ENCODE assay signal across 8 cellular contexts in the genomic region with DNA sequence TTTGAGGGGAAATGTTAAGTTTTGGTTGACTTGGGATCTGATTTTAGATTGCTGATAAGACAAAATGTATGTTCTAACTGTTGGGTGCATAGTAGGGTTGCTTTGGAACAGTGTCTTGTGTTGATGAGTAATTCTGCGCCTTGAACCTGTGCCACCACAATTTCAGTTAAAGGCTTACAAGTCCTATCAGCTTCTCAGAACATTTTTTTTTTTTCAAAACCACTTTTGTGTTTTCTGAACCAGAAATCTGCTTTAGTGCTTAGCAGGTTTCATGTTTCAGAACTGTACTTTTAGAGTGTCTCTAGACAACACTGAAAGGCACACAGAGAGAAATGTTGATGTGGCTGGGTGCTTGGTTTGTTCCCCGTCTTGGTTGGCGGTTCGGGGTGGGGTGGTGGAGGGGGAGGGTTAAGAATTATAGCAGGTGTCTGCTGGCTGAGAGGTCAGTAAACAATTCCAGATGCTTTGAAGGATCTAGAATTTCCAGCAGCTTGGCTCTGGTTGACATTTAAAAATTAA.
DNase-seq lines count a peak whose midpoint lies in the region; ATAC-seq, FAIRE-seq and TF ChIP-seq lines count a peak whose summit lies in the region.

No MANE protein-coding gene starts in this region.

- H3K36me3 ChIP-seq in CD8-positive, alpha-beta T cell (ENCODE audit: insufficient read depth, low read length): no peaks in the 10 kb centered on the region
- H3K36me3 ChIP-seq in prostate gland (no peaks in the 10 kb centered on the region), kidney (ENCODE audit: control insufficient read depth in 1 of 2, insufficient read depth in 2 of 2, low read length in 2 of 2) (no peaks in the 10 kb centered on the region)

- peaks cover 61% of the 10 kb centered on the region for H3K4me1 Mint-ChIP-seq in CD8-positive, alpha-beta T cell (ENCODE audit: low read depth)
- peaks cover 67% of the 10 kb centered on the region for H3K4me1 Mint-ChIP-seq in activated CD4-positive, alpha-beta memory T cell treated with anti-CD3 and anti-CD28 coated beads for 36 hours (ENCODE audit: low read depth)

- H3K4me1 ChIP-seq in CD8-positive, alpha-beta T cell (ENCODE audit: insufficient read depth, low read length): peaks cover 49% of the 10 kb centered on the region
- no peaks in the 10 kb centered on the region for H3K4me1 ChIP-seq in prostate gland (replicated peaks)
- peaks cover 6 to 7% of the 10 kb centered on the region in 2 donors for H3K4me1 ChIP-seq in kidney (ENCODE audit: control insufficient read depth in 1 of 2, insufficient read depth in 1 of 2, low read depth in 1 of 2, low read length in 2 of 2)

- no peaks in the 10 kb centered on the region for H3K9me3 ChIP-seq in CD8-positive, alpha-beta T cell (ENCODE audit: low read length)
- H3K9me3 ChIP-seq in prostate gland: no peaks in the 10 kb centered on the region
- no peaks in the 10 kb centered on the region for H3K9me3 ChIP-seq in kidney (ENCODE audit: control insufficient read depth in 1 of 2, low read length in 2 of 2)

- ATAC-seq in CD8-positive, alpha-beta T cell: peak; percentile 64
- ATAC-seq in GM19468 (IDR thresholded peaks at IDR 0.05; ENCODE audit: extremely low read depth, unreplicated experiment): peak; percentile 70
- ATAC-seq in HG03460 (IDR thresholded peaks at IDR 0.05; ENCODE audit: unreplicated experiment): peak; percentile 88

- H3K4me3 ChIP-seq in CD8-positive, alpha-beta T cell (ENCODE audit: low read depth, low read length): no peak overlapping the region
- H3K4me3 ChIP-seq in prostate gland: no peak overlapping the region
- H3K4me3 ChIP-seq in kidney (ENCODE audit: low read length in 2 of 2): no peak overlapping the region

- H3K27ac Mint-ChIP-seq in CD8-positive, alpha-beta T cell: peak overlapping the region; percentile 76
- peak overlapping the region; percentile 79 for H3K27ac Mint-ChIP-seq in activated CD4-positive, alpha-beta memory T cell treated with anti-CD3 and anti-CD28 coated beads for 36 hours

- TF ChIP-seq POLR2A in prostate gland (IDR thresholded peaks at IDR 0.05): no peak

- H3K36me3 Mint-ChIP-seq in CD8-positive, alpha-beta T cell: no peaks in the 10 kb centered on the region
- H3K36me3 Mint-ChIP-seq in activated CD4-positive, alpha-beta memory T cell treated with anti-CD3 and anti-CD28 coated beads for 36 hours: no peaks in the 10 kb centered on the region

- H3K27me3 Mint-ChIP-seq in CD8-positive, alpha-beta T cell (ENCODE audit: low read depth): no peaks in the 10 kb centered on the region
- H3K27me3 Mint-ChIP-seq in activated CD4-positive, alpha-beta memory T cell treated with anti-CD3 and anti-CD28 coated beads for 36 hours: no peaks in the 10 kb centered on the region

- no peak overlapping the region for H3K9ac ChIP-seq in kidney (ENCODE audit: low read length in 2 of 2)

- H3K4me3 Mint-ChIP-seq in CD8-positive, alpha-beta T cell: no peak overlapping the region
- peak overlapping the region; percentile 29 for H3K4me3 Mint-ChIP-seq in activated CD4-positive, alpha-beta memory T cell treated with anti-CD3 and anti-CD28 coated beads for 36 hours

- no peaks in the 10 kb centered on the region for H3K27me3 ChIP-seq in CD8-positive, alpha-beta T cell (ENCODE audit: insufficient read depth, low read length)
- no peaks in the 10 kb centered on the region for H3K27me3 ChIP-seq in prostate gland (replicated peaks; ENCODE audit: insufficient read depth)

- POLR2A ChIA-PET in CD8-positive, alpha-beta T cell (lab: Charles Lee): interaction anchor here (0.6 to 1.3 kb wide), 3 partner anchors 13 to 54 kb away, joined by 3 to 5 read pairs (median 3); no protein-coding TSS in a partner anchor
- POLR2A ChIA-PET in activated CD4-positive, alpha-beta memory T cell treated with anti-CD3 and anti-CD28 coated beads for 36 hours (lab: Charles Lee): interaction anchor here (0.8 to 1.1 kb wide), 2 partner anchors 158 to 171 kb away, joined by 3 read pairs; no protein-coding TSS in a partner anchor

- WGBS in prostate gland: 46% methylated on average over 4 of the region's 4 CpGs

- peak in 3 of 7 experiments; percentile 27 to 56 (median 36) for DNase-seq in CD8-positive, alpha-beta T cell
- DNase-seq in activated CD4-positive, alpha-beta memory T cell treated with anti-CD3 and anti-CD28 coated beads for 36 hours: peak; percentile 76
- DNase-seq in stimulated activated CD4-positive, alpha-beta T cell treated with anti-CD3 and anti-CD28 coated beads, Interleukin-4, amount 100 ng/mL, for 24 hours: peak; percentile 34
- DNase-seq in inferior parietal cortex (ENCODE audit: extremely low spot score) (no peak), prostate gland (ENCODE audit: low spot score) (no peak), kidney (no peak)

- TF ChIP-seq CTCF in CD8-positive, alpha-beta T cell (IDR thresholded peaks at IDR 0.05): no peak
- TF ChIP-seq CTCF in prostate gland (IDR thresholded peaks at IDR 0.05): no peak
- no peak for TF ChIP-seq CTCF in kidney (IDR thresholded peaks at IDR 0.05; ENCODE audit: borderline replicate concordance, extremely low read depth, insufficient read depth)

- CTCF ChIA-PET in CD8-positive, alpha-beta T cell (lab: Charles Lee): interaction anchor here (0.9 to 1.6 kb wide), 5 partner anchors 24 to 165 kb away, joined by 3 to 6 read pairs (median 4); no protein-coding TSS in a partner anchor
- CTCF ChIA-PET in activated CD4-positive, alpha-beta memory T cell treated with anti-CD3 and anti-CD28 coated beads for 36 hours (lab: Charles Lee): interaction anchor here (0.6 to 0.9 kb wide), 5 partner anchors 46 to 922 kb away, joined by 3 read pairs; no protein-coding TSS in a partner anchor

- H3K9me3 Mint-ChIP-seq in CD8-positive, alpha-beta T cell: no peaks in the 10 kb centered on the region
- no peaks in the 10 kb centered on the region for H3K9me3 Mint-ChIP-seq in activated CD4-positive, alpha-beta memory T cell treated with anti-CD3 and anti-CD28 coated beads for 36 hours

- intact Hi-C loops in CD8-positive, alpha-beta T cell (cut with DNase I, micrococcal nuclease): loop anchor here in 1 of 2 experiments (5.0 kb wide), 2 partner anchors 46 to 91 kb away; no protein-coding TSS in a partner anchor
- intact Hi-C loops in activated CD4-positive, alpha-beta memory T cell treated with anti-CD3 and anti-CD28 coated beads for 36 hours (cut with micrococcal nuclease): loop anchor here (1.0 to 10.0 kb wide), 5 partner anchors 8 to 666 kb away; a partner anchor contains a TSS
- intact Hi-C loops in prostate gland (cut with DNase I): no loop called here
- intact Hi-C loops in kidney (cut with DNase I): no loop called here

- no peak overlapping the region for H3K27ac ChIP-seq in CD8-positive, alpha-beta T cell (ENCODE audit: low read depth, low read length)
- H3K27ac ChIP-seq in prostate gland (no peak overlapping the region), kidney (ENCODE audit: low read depth in 2 of 2, low read length in 2 of 2) (peak overlapping the region in 1 of 2 donors; percentile 4)

- no peak for FAIRE-seq in kidney (lab: Jason Lieb, UNC)

Comparison
In these comparisons a context has a peak if more than half of its experiments do, and no peak if none do; other contexts are left out.
1. DNase-seq: peak in activated CD4-positive, alpha-beta memory T cell treated with anti-CD3 and anti-CD28 coated beads for 36 hours (single experiment) and stimulated activated CD4-positive, alpha-beta T cell treated with anti-CD3 and anti-CD28 coated beads, Interleukin-4, amount 100 ng/mL, for 24 hours (single experiment); none in inferior parietal cortex (single experiment), prostate gland (single experiment) and kidney (single experiment).
2. Peak in every context shown above with its lines, with median percentiles within 50 percentile points of each other: ATAC-seq.